Comparison of ENCODE assay signal across 23 cellular contexts in genomic region chr4:153735901-153736461, GRCh38. TPM values are rescaled to one million over a fixed set of nuclear protein-coding genes. Genes with fewer than 3 reads are reported as not detected.
DNase-seq lines count a peak whose midpoint lies in the region; ATAC-seq, FAIRE-seq and TF ChIP-seq lines count a peak whose summit lies in the region.
"Had no signal": no experiment of that assay in that cellular context is flagged by ENCODE, and none has a peak within 500 bp of the region (broad histone marks: within the 10 kb centered on the region; RNA-seq: fewer than 3 reads in every experiment).

No MANE protein-coding gene starts in this region.

- POLR2A ChIA-PET in PC-3 (lab: Charles Lee; ENCODE audit: unreplicated experiment) = no interaction called here

- H3K4me3 ChIP-seq in PC-3 (ENCODE audit: low read length) (no peak overlapping the region), astrocyte (ENCODE audit: insufficient read depth, low read depth, low read length) (no peak overlapping the region), keratinocyte (ENCODE audit: control insufficient read depth in 2 of 3, extremely low read depth in 1 of 3, insufficient read depth in 2 of 3, low read depth in 1 of 3, low read length in 3 of 3) (no peak overlapping the region), uterus (no peak overlapping the region)
- H3K4me3 ChIP-seq: GM12878, GM23248 had no signal

- DNase-seq in D721Med (ENCODE audit: insufficient read length, low spot score) (no peak), PC-3 (peak; percentile 4), astrocyte (ENCODE audit: low read depth) (peak; percentile 45), keratinocyte (ENCODE audit: low read depth, low spot score) (no peak), uterus (no peak), NCI-H1436 treated with DMSO at 0.1 percent for 48 hours (lab: John Stamatoyannopoulos, UW) (no peak)
- DNase-seq: BE2C; COR-L47; DMS 273 treated with DMSO at 0.1 percent for 48 hours; DMS79 treated with DMSO at 0.1 percent for 48 hours; GM23248; H9; NCI-H1105; NCI-H2029 treated with DMSO at 0.1 percent for 48 hours; NCI-H345; NCI-H524; NCI-H774; NK-92 treated with Interleukin-12 subunit alpha and Interleukin-12 subunit beta, amount 100 ng/mL, for 24 hours had no signal

- TF ChIP-seq CTCF in D721Med (IDR thresholded peaks at IDR 0.05; ENCODE audit: insufficient read depth, missing control alignments) (no peak), PC-3 (conservative IDR thresholded peaks at IDR 0.05; ENCODE audit: low read depth, low read length) (no peak), astrocyte (IDR thresholded peaks at IDR 0.05; ENCODE audit: insufficient read depth, low read depth, low read length) (no peak), keratinocyte (optimal IDR thresholded peaks at IDR 0.05 in 1 of 3, IDR thresholded peaks at IDR 0.05 in 1 of 3, conservative IDR thresholded peaks at IDR 0.05 in 1 of 3; ENCODE audit: extremely low read depth in 1 of 3, insufficient read depth in 2 of 3, low read length in 3 of 3) (no peak), uterus (IDR thresholded peaks at IDR 0.05) (no peak)

- no peaks in the 10 kb centered on the region for H4K20me1 ChIP-seq in PC-3 (ENCODE audit: low read length)
- H4K20me1 ChIP-seq in astrocyte (ENCODE audit: insufficient read depth, low read length) = no peaks in the 10 kb centered on the region
- H4K20me1 ChIP-seq in keratinocyte (ENCODE audit: control insufficient read depth, extremely low read depth, insufficient read depth, low read length) = no peaks in the 10 kb centered on the region

- no peaks in the 10 kb centered on the region for H3K27me3 Mint-ChIP-seq in astrocyte (ENCODE audit: low read depth, unreplicated experiment)

- no peaks in the 10 kb centered on the region for H3K36me3 Mint-ChIP-seq in astrocyte (ENCODE audit: low read depth, unreplicated experiment)

- H3K4me1 ChIP-seq in PC-3 (ENCODE audit: insufficient read depth, low read length) = no peaks in the 10 kb centered on the region
- H3K4me1 ChIP-seq in astrocyte (ENCODE audit: insufficient read depth, low read length) = no peaks in the 10 kb centered on the region
- peaks cover 7% of the 10 kb centered on the region for H3K4me1 ChIP-seq in keratinocyte (ENCODE audit: control insufficient read depth, extremely low read depth, insufficient read depth, low read length)
- no peaks in the 10 kb centered on the region for H3K4me1 ChIP-seq in uterus

- no peak overlapping the region for H2AFZ ChIP-seq in PC-3 (ENCODE audit: low read length)
- no peak overlapping the region for H2AFZ ChIP-seq in astrocyte (ENCODE audit: low read depth, low read length)
- no peak overlapping the region for H2AFZ ChIP-seq in keratinocyte (ENCODE audit: control insufficient read depth, low read length)
- H2AFZ ChIP-seq: GM23248 had no signal

- FAIRE-seq in D721Med (lab: Jason Lieb, UNC) (peak; percentile 29), astrocyte (lab: Jason Lieb, UNC) (no peak), keratinocyte (lab: Jason Lieb, UNC) (peak; percentile 60)
- FAIRE-seq: GM12878, RCC 7860 had no signal

- no peaks in the 10 kb centered on the region for H3K9me3 Mint-ChIP-seq in astrocyte (ENCODE audit: unreplicated experiment)

- intact Hi-C loops in PC-3 (cut with micrococcal nuclease) (no loop called here), uterus (cut with DNase I; ENCODE audit: low total_unique reads) (no loop called here)

- no peaks in the 10 kb centered on the region for H3K27me3 ChIP-seq in PC-3 (ENCODE audit: low read length)
- no peaks in the 10 kb centered on the region for H3K27me3 ChIP-seq in astrocyte (ENCODE audit: insufficient read depth, low read length)
- H3K27me3 ChIP-seq in keratinocyte (ENCODE audit: control insufficient read depth, extremely low read depth, insufficient read depth, low read length) = no peaks in the 10 kb centered on the region
- no peaks in the 10 kb centered on the region for H3K27me3 ChIP-seq in uterus
- H3K27me3 ChIP-seq: BE2C had no signal

- H3K9me2 ChIP-seq in PC-3 (replicated peaks; ENCODE audit: low read length) = no peaks in the 10 kb centered on the region

- no peak overlapping the region for H3K27ac ChIP-seq in PC-3 (ENCODE audit: low read length)
- H3K27ac ChIP-seq in astrocyte (ENCODE audit: low read depth, low read length) = no peak overlapping the region
- no peak overlapping the region for H3K27ac ChIP-seq in keratinocyte (ENCODE audit: control insufficient read depth, insufficient read depth, low read length)
- no peak overlapping the region for H3K27ac ChIP-seq in uterus
- H3K27ac ChIP-seq: GM23248 had no signal

- no peak for TF ChIP-seq POLR2A in uterus (IDR thresholded peaks at IDR 0.05)

- H3K9ac ChIP-seq in PC-3 (ENCODE audit: low read length) (no peak overlapping the region), astrocyte (ENCODE audit: low read length) (no peak overlapping the region), keratinocyte (ENCODE audit: control insufficient read depth, extremely low read depth, insufficient read depth, low read length) (no peak overlapping the region)
- H3K9ac ChIP-seq: GM23248 had no signal

- H3F3A ChIP-seq in PC-3 (ENCODE audit: low read length, unreplicated experiment) = no peaks in the 10 kb centered on the region

- no TSS peak for BruUV-seq in PC-3 (replicated peaks; lab: Mats Ljungman, UMichigan)

- peaks cover 8% of the 10 kb centered on the region for H3K4me1 Mint-ChIP-seq in astrocyte (ENCODE audit: low read depth, unreplicated experiment)

- ATAC-seq in PC-3 (no peak), GM18498 (IDR thresholded peaks at IDR 0.05; ENCODE audit: unreplicated experiment) (no peak)
- ATAC-seq: GM12878, Right ventricle myocardium inferior had no signal

- no peak overlapping the region for H3K27ac Mint-ChIP-seq in astrocyte (ENCODE audit: unreplicated experiment)
- H3K27ac Mint-ChIP-seq: H9 had no signal

- H3K9me1 ChIP-seq in keratinocyte (ENCODE audit: control insufficient read depth, extremely low read depth, insufficient read depth, low read length) = no peaks in the 10 kb centered on the region

- no peak overlapping the region for H3K4me3 Mint-ChIP-seq in astrocyte (ENCODE audit: unreplicated experiment)
- H3K4me3 Mint-ChIP-seq: H9 had no signal

- dilution Hi-C loops in keratinocyte (cut with MboI; ENCODE audit: extremely low pct_ligation_motif_present, low sequenced_read_pairs) = no loop called here

- no peaks in the 10 kb centered on the region for H3K9me3 ChIP-seq in PC-3 (ENCODE audit: low read length)
- no peaks in the 10 kb centered on the region for H3K9me3 ChIP-seq in astrocyte (ENCODE audit: insufficient read depth, low read depth, low read length)
- H3K9me3 ChIP-seq in keratinocyte (ENCODE audit: control insufficient read depth, low read depth, low read length) = peaks cover 2% of the 10 kb centered on the region
- no peaks in the 10 kb centered on the region for H3K9me3 ChIP-seq in uterus
- H3K9me3 ChIP-seq: BE2C had no signal

- CTCF ChIA-PET in PC-3 (lab: Charles Lee) = no interaction called here

- H3K79me2 ChIP-seq in PC-3 (ENCODE audit: low read length) = no peaks in the 10 kb centered on the region
- no peaks in the 10 kb centered on the region for H3K79me2 ChIP-seq in astrocyte (ENCODE audit: insufficient read depth, low read length)
- no peaks in the 10 kb centered on the region for H3K79me2 ChIP-seq in keratinocyte (ENCODE audit: control insufficient read depth, insufficient read depth, low read length)

- H3K4me2 ChIP-seq in PC-3 (ENCODE audit: low read length) = no peak overlapping the region
- no peak overlapping the region for H3K4me2 ChIP-seq in astrocyte (ENCODE audit: low read length)
- H3K4me2 ChIP-seq in keratinocyte (ENCODE audit: control insufficient read depth, extremely low read depth, insufficient read depth, low read depth, low read length) = no peak overlapping the region

- no peaks in the 10 kb centered on the region for H3K36me3 ChIP-seq in PC-3 (ENCODE audit: low read depth, low read length)
- H3K36me3 ChIP-seq in astrocyte (ENCODE audit: insufficient read depth, low read length) = no peaks in the 10 kb centered on the region
- H3K36me3 ChIP-seq in keratinocyte (ENCODE audit: control insufficient read depth in 2 of 2, extremely low read depth in 1 of 2, insufficient read depth in 2 of 2, low read length in 2 of 2) = no peaks in the 10 kb centered on the region
- no peaks in the 10 kb centered on the region for H3K36me3 ChIP-seq in uterus
- H3K36me3 ChIP-seq: BE2C had no signal

RNA-seq across cellular contexts. Expression of gene RNF175, which starts 23.8 kb away (rescaled TPM):
- total RNA-seq in PC-3 (2014; rRNA removed) (not detected in 2 replicates), astrocyte (1.0 TPM in 2 replicates), uterus (1 to 10 TPM in 1 of 4 donors, not detected in 3; 3.9 TPM)
- 0.04 to 0.08 TPM in 2 of 3 replicates, not detected in the other for polyA plus RNA-seq in keratinocyte
- not detected for polyA plus RNA-seq in keratinocyte (2011; ENCODE audit: low read depth)
- 0.04 TPM in 1 of 2 replicates, not detected in the other for polyA plus RNA-seq in keratinocyte (2011; cell fraction: cytosol; rRNA removed)
- polyA plus RNA-seq in keratinocyte (2011; cell fraction: nucleus; rRNA removed) = 0.05 and 0.09 TPM in 2 replicates
- not detected in 2 replicates for polyA plus RNA-seq in keratinocyte (2012; ENCODE audit: low replicate concordance)
- not detected in 3 replicates for polyA minus RNA-seq in keratinocyte
- polyA minus RNA-seq in keratinocyte (2011; cell fraction: cytosol; rRNA and poly(A)+ RNA removed) = not detected
- polyA minus RNA-seq in keratinocyte (2011; cell fraction: nucleus; rRNA and poly(A)+ RNA removed) = not detected in 2 replicates
- total RNA-seq: GM12878, GM23248 had no signal
- polyA plus RNA-seq: GM12878, GM23248 had no signal

RNA-seq across cellular contexts. Expression of gene TLR2, which starts 51.9 kb away (rescaled TPM):
- 7.1 and 8.7 TPM in 2 replicates for total RNA-seq in PC-3 (2014; rRNA removed)
- total RNA-seq in astrocyte = 0.79 and 1.2 TPM in 2 replicates
- polyA plus RNA-seq in keratinocyte = 1.7 to 3.1 TPM (median 1.8 TPM) in 3 replicates
- polyA plus RNA-seq in keratinocyte (2011; ENCODE audit: low read depth) = 0.70 TPM
- 0.32 and 0.56 TPM in 2 replicates for polyA plus RNA-seq in keratinocyte (2011; cell fraction: cytosol; rRNA removed)
- polyA plus RNA-seq in keratinocyte (2011; cell fraction: nucleus; rRNA removed) = 5.4 and 7.6 TPM in 2 replicates
- 1.4 and 1.7 TPM in 2 replicates for polyA plus RNA-seq in keratinocyte (2012; ENCODE audit: low replicate concordance)
- polyA minus RNA-seq in keratinocyte = 1.4 to 4.3 TPM (median 3.0 TPM) in 3 replicates
- 1.3 TPM for polyA minus RNA-seq in keratinocyte (2011; cell fraction: cytosol; rRNA and poly(A)+ RNA removed)
- polyA minus RNA-seq in keratinocyte (2011; cell fraction: nucleus; rRNA and poly(A)+ RNA removed) = 3.0 and 5.4 TPM in 2 replicates
- 10 to 100 TPM in 2 of 4 donors, 1 to 10 TPM in 2; 1.3 to 19.1 (median 9.9) TPM for total RNA-seq in uterus
- total RNA-seq: GM23248 had no signal
- polyA plus RNA-seq: GM23248 had no signal

RNA-seq across cellular contexts. Expression of gene SFRP2, which starts 52.9 kb away (rescaled TPM):
- total RNA-seq in PC-3 (2014; rRNA removed) (not detected in 2 replicates), astrocyte (92.8 and 146 TPM in 2 replicates), uterus (10 to 100 TPM in 2 of 4 donors, 1 to 10 TPM in 1, under 1 TPM in 1; 0.26 to 71.2 (median 31.1) TPM)
- not detected in 3 replicates for polyA plus RNA-seq in keratinocyte
- not detected for polyA plus RNA-seq in keratinocyte (2011; ENCODE audit: low read depth)
- polyA plus RNA-seq in keratinocyte (2011; cell fraction: cytosol; rRNA removed) = not detected in 2 replicates
- polyA plus RNA-seq in keratinocyte (2011; cell fraction: nucleus; rRNA removed) = not detected in 2 replicates
- polyA plus RNA-seq in keratinocyte (2012; ENCODE audit: low replicate concordance) = not detected in 2 replicates
- polyA minus RNA-seq in keratinocyte = not detected in 3 replicates
- polyA minus RNA-seq in keratinocyte (2011; cell fraction: cytosol; rRNA and poly(A)+ RNA removed) = not detected
- polyA minus RNA-seq in keratinocyte (2011; cell fraction: nucleus; rRNA and poly(A)+ RNA removed) = not detected in 2 replicates
- total RNA-seq: Right ventricle myocardium inferior, SK-MEL-5 had no signal

Comparison
In these comparisons a context has a peak if more than half of its experiments do, and no peak if none do; other contexts are left out.
1. DNase-seq: peak in PC-3 (single experiment) and astrocyte (single experiment); none in D721Med (single experiment), keratinocyte (single experiment), uterus (0 of 2) and NCI-H1436 treated with DMSO at 0.1 percent for 48 hours (single experiment).